In the genomic region with DNA sequence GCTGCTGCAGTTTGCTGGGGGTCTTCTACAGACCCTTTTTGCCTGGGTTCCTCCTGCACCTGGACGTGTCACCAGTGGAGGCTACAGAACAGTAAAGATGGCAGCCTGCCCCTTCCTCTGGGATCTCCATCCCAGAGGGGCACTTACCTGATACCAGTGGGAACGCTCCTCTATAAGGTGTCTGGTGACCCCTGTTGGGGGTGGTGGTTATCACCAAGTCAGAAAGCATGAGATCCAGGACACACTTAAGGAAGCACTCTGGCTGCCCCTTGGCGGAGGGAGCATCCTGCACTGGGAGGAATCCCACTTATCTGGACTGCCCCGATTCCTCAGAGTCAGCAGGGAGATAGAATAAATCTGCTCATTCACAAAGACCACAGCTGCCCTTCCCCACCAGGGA, we compare ENCODE assay signal across 21 cellular contexts.
"Had no signal": no experiment of that assay in that cellular context is flagged by ENCODE, and none has a peak within 500 bp of the region (broad histone marks: within the 10 kb centered on the region; RNA-seq: fewer than 3 reads in every experiment).

No MANE protein-coding gene starts in this region.

- H3K4me1 ChIP-seq: foreskin keratinocyte, parathyroid adenoma, psoas muscle, right lobe of liver, suprapubic skin, thyroid gland, upper lobe of left lung, uterus had no signal

- ATAC-seq: effector memory CD8-positive, alpha-beta T cell; foreskin keratinocyte; left colon; left ventricle myocardium superior; psoas muscle; right lobe of liver; stimulated activated effector memory CD8-positive, alpha-beta T cell treated with anti-CD3 and anti-CD28 coated beads, Interleukin-12 subunit alpha, Interleukin-12 subunit beta, amount 100 ng/mL, for 72 hours; stimulated activated naive CD8-positive, alpha-beta T cell treated with anti-CD3 and anti-CD28 coated beads, Interleukin-15, Interleukin-2, amounts not matched to agents 100 U/mL and 50 U/mL, for 24 hours had no signal

- H3K27ac ChIP-seq: foreskin keratinocyte, parathyroid adenoma, psoas muscle, right lobe of liver, suprapubic skin, thyroid gland, upper lobe of left lung, uterus had no signal

- H3K4me3 ChIP-seq: lung, psoas muscle, right lobe of liver, suprapubic skin, thyroid gland, upper lobe of left lung, uterus had no signal

- DNase-seq: effector memory CD8-positive, alpha-beta T cell; foreskin keratinocyte; left colon; left ventricle myocardium superior; mesenchymal stem cell; naive B cell; psoas muscle; retina; right lobe of liver; stimulated activated CD4-positive, alpha-beta T cell treated with anti-CD3 and anti-CD28 coated beads, Interleukin-4, amount 100 ng/mL, for 1 hour; stimulated activated CD8-positive, alpha-beta memory T cell treated with anti-CD3 and anti-CD28 coated beads, Interleukin-4, amount 100 ng/mL, for 48 hours; stimulated activated naive CD8-positive, alpha-beta T cell treated with anti-CD3 and anti-CD28 coated beads, Interleukin-15, Interleukin-2, amounts not matched to agents 100 U/mL and 50 U/mL, for 24 hours; thyroid gland; upper lobe of left lung; uterus had no signal

- H3K36me3 Mint-ChIP-seq: naive B cell; stimulated activated effector memory CD8-positive, alpha-beta T cell treated with anti-CD3 and anti-CD28 coated beads, Interleukin-12 subunit alpha, Interleukin-12 subunit beta, amount 100 ng/mL, for 72 hours had no signal

- H3K4me3 Mint-ChIP-seq: dendritic cell treated with granulocyte-macrophage colony-stimulating factor and Interleukin-4, amounts not matched to agents 40 ng/mL and 50 ng/mL, for 4 days; effector memory CD8-positive, alpha-beta T cell; naive B cell; nephron; stimulated activated effector memory CD8-positive, alpha-beta T cell treated with anti-CD3 and anti-CD28 coated beads, Interleukin-12 subunit alpha, Interleukin-12 subunit beta, amount 100 ng/mL, for 72 hours had no signal

- H3K79me2 ChIP-seq: parathyroid adenoma had no signal

- H3K27ac Mint-ChIP-seq: dendritic cell treated with granulocyte-macrophage colony-stimulating factor and Interleukin-4, amounts not matched to agents 40 ng/mL and 50 ng/mL, for 4 days; effector memory CD8-positive, alpha-beta T cell; naive B cell; nephron; stimulated activated effector memory CD8-positive, alpha-beta T cell treated with anti-CD3 and anti-CD28 coated beads, Interleukin-12 subunit alpha, Interleukin-12 subunit beta, amount 100 ng/mL, for 72 hours had no signal

- H3K9ac ChIP-seq: parathyroid adenoma had no signal

- H3K9me3 Mint-ChIP-seq: nephron had no signal

- H3K27me3 Mint-ChIP-seq: dendritic cell treated with granulocyte-macrophage colony-stimulating factor and Interleukin-4, amounts not matched to agents 40 ng/mL and 50 ng/mL, for 4 days; effector memory CD8-positive, alpha-beta T cell; naive B cell had no signal

- H3K4me1 Mint-ChIP-seq: naive B cell; nephron; stimulated activated effector memory CD8-positive, alpha-beta T cell treated with anti-CD3 and anti-CD28 coated beads, Interleukin-12 subunit alpha, Interleukin-12 subunit beta, amount 100 ng/mL, for 72 hours had no signal

- H3K36me3 ChIP-seq: right lobe of liver, suprapubic skin, thyroid gland, upper lobe of left lung, uterus had no signal

- H3K27me3 ChIP-seq: foreskin keratinocyte, right lobe of liver, suprapubic skin, thyroid gland, upper lobe of left lung, uterus had no signal
